1 cellular context compared by ENCODE assay signal in the genomic region with DNA sequence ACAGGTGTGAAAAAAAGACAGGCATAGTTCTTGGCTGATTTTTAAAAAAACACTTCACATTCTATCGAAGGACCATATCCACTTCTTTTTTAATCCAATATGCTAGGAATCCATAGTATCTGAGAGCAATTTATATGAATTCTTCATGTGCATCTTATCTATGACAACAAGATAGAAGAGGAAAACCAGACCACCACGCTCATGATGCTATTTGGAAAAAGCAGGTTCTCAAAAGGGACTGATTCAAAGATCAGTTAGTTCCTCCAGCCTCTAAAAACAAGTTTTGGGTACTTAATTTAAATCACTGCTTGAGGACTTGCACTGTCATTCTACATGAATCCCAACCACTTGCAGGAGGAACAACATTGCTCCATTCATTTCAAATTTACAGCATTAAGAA.
TF ChIP-seq lines count a peak whose summit lies in the region.

No MANE protein-coding gene starts in this region.

TF ChIP-seq in SK-N-SH, 30 proteins besides CTCF, POLR2A, EP300 and RAD21 (continued from another document):
- TF ChIP-seq CHD2 (IDR thresholded peaks at IDR 0.05; ENCODE audit: low read length, partially characterized antibody) (no peak), MEF2A (IDR thresholded peaks at IDR 0.05; ENCODE audit: borderline replicate concordance, low read depth) (no peak)
